Comparison of ENCODE assay signal across 18 cellular contexts in genomic region chr6:37441651-37442050, GRCh38. TPM values are rescaled to one million over a fixed set of nuclear protein-coding genes. Genes with fewer than 3 reads are reported as not detected.
DNase-seq lines count a peak whose midpoint lies in the region; ATAC-seq and TF ChIP-seq lines count a peak whose summit lies in the region.
"Had no signal": no experiment of that assay in that cellular context is flagged by ENCODE, and none has a peak within 500 bp of the region (broad histone marks: within the 10 kb centered on the region; RNA-seq: fewer than 3 reads in every experiment).

No MANE protein-coding gene starts in this region.

- peak overlapping the region; percentile 51 to 95 (median 91) for H3K27ac Mint-ChIP-seq in CD4-positive, CD25-positive, alpha-beta regulatory T cell
- H3K27ac Mint-ChIP-seq in CD8-positive, alpha-beta T cell, result peak overlapping the region; percentile 92
- H3K27ac Mint-ChIP-seq in activated T-helper 1 cell treated with anti-CD3 and anti-CD28 coated beads, Interleukin-12 subunit alpha, Interleukin-12 subunit beta, Interleukin-2, Interleukin-4 antibody, amounts not matched to agents 30 ng/mL and 10 ng/mL and 1 ng/mL, durations not matched to agents 14 hours and 24 hours and 36 hours, result peak overlapping the region; percentile 23
- peak overlapping the region in 8 of 9 donors; percentile 56 to 92 (median 89) for H3K27ac Mint-ChIP-seq in naive thymus-derived CD4-positive, alpha-beta T cell

- H3K4me3 ChIP-seq in CD4-positive, CD25-positive, alpha-beta regulatory T cell (ENCODE audit: low read depth, low read length), result no peak overlapping the region
- no peak overlapping the region for H3K4me3 ChIP-seq in CD8-positive, alpha-beta T cell (ENCODE audit: low read depth, low read length)
- no peak overlapping the region for H3K4me3 ChIP-seq in naive thymus-derived CD4-positive, alpha-beta T cell (ENCODE audit: low read length)
- no peak overlapping the region for H3K4me3 ChIP-seq in Peyer's patch
- H3K4me3 ChIP-seq: HAP-1 had no signal

- H3K27ac ChIP-seq in CD4-positive, CD25-positive, alpha-beta regulatory T cell (ENCODE audit: insufficient read depth, low read length, poor library complexity, severe bottlenecking), result peak overlapping the region; percentile 71
- H3K27ac ChIP-seq in CD8-positive, alpha-beta T cell (ENCODE audit: low read depth, low read length), result no peak overlapping the region
- H3K27ac ChIP-seq in naive thymus-derived CD4-positive, alpha-beta T cell (ENCODE audit: low read depth, low read length), result peak overlapping the region; percentile 59
- H3K27ac ChIP-seq in Peyer's patch, result no peak overlapping the region
- H3K27ac ChIP-seq: HL-60, parathyroid adenoma had no signal

- POLR2A ChIA-PET in CD8-positive, alpha-beta T cell (lab: Charles Lee), result interaction anchor here (0.9 kb wide), 1 partner anchor 8 kb away, joined by 6 read pairs; the partner anchor contains the start of gene CMTR1
- POLR2A ChIA-PET in naive thymus-derived CD4-positive, alpha-beta T cell (lab: Charles Lee), result interaction anchor here (0.5 to 4.1 kb wide), 2 partner anchors 8 to 1577 kb away, joined by 3 to 21 read pairs; partner anchors contain the start of gene CMTR1

- no peak for TF ChIP-seq POLR2A in Peyer's patch (IDR thresholded peaks at IDR 0.05)

- ATAC-seq in CD4-positive, CD25-positive, alpha-beta regulatory T cell (ENCODE audit: low read depth in 2 of 2), result no peak
- ATAC-seq in CD8-positive, alpha-beta T cell, result no peak
- no peak for ATAC-seq in naive thymus-derived CD4-positive, alpha-beta T cell

- no peaks in the 10 kb centered on the region for H3K9me3 Mint-ChIP-seq in CD4-positive, CD25-positive, alpha-beta regulatory T cell
- no peaks in the 10 kb centered on the region for H3K9me3 Mint-ChIP-seq in CD8-positive, alpha-beta T cell
- no peaks in the 10 kb centered on the region for H3K9me3 Mint-ChIP-seq in activated T-helper 1 cell treated with anti-CD3 and anti-CD28 coated beads, Interleukin-12 subunit alpha, Interleukin-12 subunit beta, Interleukin-2, Interleukin-4 antibody, amounts not matched to agents 30 ng/mL and 10 ng/mL and 1 ng/mL, durations not matched to agents 14 hours and 24 hours and 36 hours
- H3K9me3 Mint-ChIP-seq in naive thymus-derived CD4-positive, alpha-beta T cell, result no peaks in the 10 kb centered on the region

- peaks cover 10% of the 10 kb centered on the region for H3K4me1 ChIP-seq in CD4-positive, CD25-positive, alpha-beta regulatory T cell (ENCODE audit: control insufficient read depth, insufficient read depth, low read length, poor library complexity, severe bottlenecking)
- H3K4me1 ChIP-seq in CD8-positive, alpha-beta T cell (ENCODE audit: insufficient read depth, low read length), result peaks cover 6% of the 10 kb centered on the region
- peaks cover 6 to 21% of the 10 kb centered on the region in 2 donors for H3K4me1 ChIP-seq in naive thymus-derived CD4-positive, alpha-beta T cell (ENCODE audit: control insufficient read depth in 2 of 2, insufficient read depth in 2 of 2, low read length in 2 of 2)
- H3K4me1 ChIP-seq in Peyer's patch, result peaks cover 0 to 4% (median 0%) of the 10 kb centered on the region in 4 donors
- H3K4me1 ChIP-seq: BE2C, HAP-1, parathyroid adenoma had no signal

- CTCF ChIA-PET in CD8-positive, alpha-beta T cell (lab: Charles Lee), result no interaction called here
- CTCF ChIA-PET in naive thymus-derived CD4-positive, alpha-beta T cell (lab: Charles Lee), result no interaction called here

- H3K4me1 Mint-ChIP-seq in CD4-positive, CD25-positive, alpha-beta regulatory T cell, result peaks cover 24 to 62% (median 46%) of the 10 kb centered on the region in 4 donors
- peaks cover 52% of the 10 kb centered on the region for H3K4me1 Mint-ChIP-seq in CD8-positive, alpha-beta T cell (ENCODE audit: low read depth)
- H3K4me1 Mint-ChIP-seq in activated T-helper 1 cell treated with anti-CD3 and anti-CD28 coated beads, Interleukin-12 subunit alpha, Interleukin-12 subunit beta, Interleukin-2, Interleukin-4 antibody, amounts not matched to agents 30 ng/mL and 10 ng/mL and 1 ng/mL, durations not matched to agents 14 hours and 24 hours and 36 hours (ENCODE audit: low read depth), result peaks cover 44% of the 10 kb centered on the region
- H3K4me1 Mint-ChIP-seq in naive thymus-derived CD4-positive, alpha-beta T cell, result peaks cover 15 to 57% (median 43%) of the 10 kb centered on the region in 7 donors

- intact Hi-C loops in CD8-positive, alpha-beta T cell (cut with DNase I, micrococcal nuclease), result loop anchor here in 1 of 2 experiments (1.0 kb wide), 1 partner anchor 8 kb away; the partner anchor contains the start of gene CMTR1
- intact Hi-C loops in activated T-helper 1 cell treated with anti-CD3 and anti-CD28 coated beads, Interleukin-12 subunit alpha, Interleukin-12 subunit beta, Interleukin-2, Interleukin-4 antibody, amounts not matched to agents 30 ng/mL and 10 ng/mL and 1 ng/mL, durations not matched to agents 14 hours and 24 hours and 36 hours (cut with micrococcal nuclease), result loop anchor here (1.0 kb wide), 1 partner anchor 7 kb away; no protein-coding TSS in a partner anchor
- intact Hi-C loops in naive thymus-derived CD4-positive, alpha-beta T cell (cut with micrococcal nuclease), result loop anchor here in 1 of 2 donors (1.0 to 2.0 kb wide), 2 partner anchors 8 to 61 kb away; partner anchors contain the start of gene CMTR1

- no peak for TF ChIP-seq CTCF in CD8-positive, alpha-beta T cell (IDR thresholded peaks at IDR 0.05)
- no peak for TF ChIP-seq CTCF in Peyer's patch (IDR thresholded peaks at IDR 0.05)

- H3K36me3 Mint-ChIP-seq in CD4-positive, CD25-positive, alpha-beta regulatory T cell, result peaks cover 43% of the 10 kb centered on the region
- peaks cover 79% of the 10 kb centered on the region for H3K36me3 Mint-ChIP-seq in CD8-positive, alpha-beta T cell
- H3K36me3 Mint-ChIP-seq in activated T-helper 1 cell treated with anti-CD3 and anti-CD28 coated beads, Interleukin-12 subunit alpha, Interleukin-12 subunit beta, Interleukin-2, Interleukin-4 antibody, amounts not matched to agents 30 ng/mL and 10 ng/mL and 1 ng/mL, durations not matched to agents 14 hours and 24 hours and 36 hours (ENCODE audit: low read depth), result peaks cover 46% of the 10 kb centered on the region
- peaks cover 15 to 48% (median 39%) of the 10 kb centered on the region in 5 donors for H3K36me3 Mint-ChIP-seq in naive thymus-derived CD4-positive, alpha-beta T cell

- H3K27me3 ChIP-seq in CD4-positive, CD25-positive, alpha-beta regulatory T cell (ENCODE audit: control insufficient read depth, insufficient read depth, low read length), result no peaks in the 10 kb centered on the region
- no peaks in the 10 kb centered on the region for H3K27me3 ChIP-seq in CD8-positive, alpha-beta T cell (ENCODE audit: insufficient read depth, low read length)
- H3K27me3 ChIP-seq in naive thymus-derived CD4-positive, alpha-beta T cell (ENCODE audit: control insufficient read depth in 2 of 2, insufficient read depth in 2 of 2, low read length in 2 of 2), result no peaks in the 10 kb centered on the region
- no peaks in the 10 kb centered on the region for H3K27me3 ChIP-seq in Peyer's patch
- H3K27me3 ChIP-seq: BE2C had no signal

- no peaks in the 10 kb centered on the region for H3K9me3 ChIP-seq in CD4-positive, CD25-positive, alpha-beta regulatory T cell (ENCODE audit: control insufficient read depth in 2 of 2, low read length in 2 of 2)
- no peaks in the 10 kb centered on the region for H3K9me3 ChIP-seq in CD8-positive, alpha-beta T cell (ENCODE audit: low read length)
- H3K9me3 ChIP-seq in naive thymus-derived CD4-positive, alpha-beta T cell (ENCODE audit: control insufficient read depth in 2 of 3, low read length in 3 of 3), result no peaks in the 10 kb centered on the region
- no peaks in the 10 kb centered on the region for H3K9me3 ChIP-seq in Peyer's patch
- H3K9me3 ChIP-seq: BE2C, HAP-1, lower lobe of right lung had no signal

- no peak for DNase-seq in CD4-positive, CD25-positive, alpha-beta regulatory T cell
- DNase-seq in CD8-positive, alpha-beta T cell, result no peak
- no peak for DNase-seq in activated T-helper 1 cell treated with anti-CD3 and anti-CD28 coated beads, Interleukin-12 subunit alpha, Interleukin-12 subunit beta, Interleukin-2, Interleukin-4 antibody, amounts not matched to agents 30 ng/mL and 10 ng/mL and 1 ng/mL, durations not matched to agents 14 hours and 24 hours and 36 hours (ENCODE audit: low spot score)
- no peak for DNase-seq in naive thymus-derived CD4-positive, alpha-beta T cell
- DNase-seq in Peyer's patch, result no peak
- no peak for DNase-seq in NCI-H1417 treated with DMSO at 0.1 percent for 48 hours (lab: John Stamatoyannopoulos, UW)
- DNase-seq in stimulated activated CD4-positive, alpha-beta T cell treated with anti-CD3 and anti-CD28 coated beads, Interleukin-2, amount 100 ng/mL, for 48 hours, result no peak
- DNase-seq: activated CD4-positive, alpha-beta T cell treated with anti-CD3 and anti-CD28 coated beads for 4 hours; BE2C; effector CD8-positive, alpha-beta T cell; GDM1; lower lobe of right lung; NCI-H2029 treated with DMSO at 0.1 percent for 48 hours; NCI-H524 treated with DMSO at 0.1 percent for 48 hours; substantia nigra had no signal

- H3K4me3 Mint-ChIP-seq in CD4-positive, CD25-positive, alpha-beta regulatory T cell, result peak overlapping the region in 1 of 4 donors; percentile 73
- peak overlapping the region; percentile 22 for H3K4me3 Mint-ChIP-seq in CD8-positive, alpha-beta T cell
- no peak overlapping the region for H3K4me3 Mint-ChIP-seq in activated T-helper 1 cell treated with anti-CD3 and anti-CD28 coated beads, Interleukin-12 subunit alpha, Interleukin-12 subunit beta, Interleukin-2, Interleukin-4 antibody, amounts not matched to agents 30 ng/mL and 10 ng/mL and 1 ng/mL, durations not matched to agents 14 hours and 24 hours and 36 hours
- peak overlapping the region in 6 of 10 donors; percentile 39 to 79 (median 62) for H3K4me3 Mint-ChIP-seq in naive thymus-derived CD4-positive, alpha-beta T cell

- H3K36me3 ChIP-seq in CD4-positive, CD25-positive, alpha-beta regulatory T cell (ENCODE audit: control insufficient read depth, insufficient read depth, low read length), result peaks cover 66% of the 10 kb centered on the region
- H3K36me3 ChIP-seq in CD8-positive, alpha-beta T cell (ENCODE audit: insufficient read depth, low read length), result peaks cover 31% of the 10 kb centered on the region
- H3K36me3 ChIP-seq in naive thymus-derived CD4-positive, alpha-beta T cell (ENCODE audit: control insufficient read depth in 2 of 3, insufficient read depth in 3 of 3, low read length in 3 of 3), result peaks cover 15 to 64% (median 23%) of the 10 kb centered on the region in 3 experiments
- H3K36me3 ChIP-seq in Peyer's patch, result peaks cover 0 to 50% (median 0%) of the 10 kb centered on the region in 3 donors

- no peaks in the 10 kb centered on the region for H3K27me3 Mint-ChIP-seq in CD4-positive, CD25-positive, alpha-beta regulatory T cell
- H3K27me3 Mint-ChIP-seq in CD8-positive, alpha-beta T cell (ENCODE audit: low read depth), result no peaks in the 10 kb centered on the region
- H3K27me3 Mint-ChIP-seq in activated T-helper 1 cell treated with anti-CD3 and anti-CD28 coated beads, Interleukin-12 subunit alpha, Interleukin-12 subunit beta, Interleukin-2, Interleukin-4 antibody, amounts not matched to agents 30 ng/mL and 10 ng/mL and 1 ng/mL, durations not matched to agents 14 hours and 24 hours and 36 hours (ENCODE audit: insufficient read depth), result no peaks in the 10 kb centered on the region
- no peaks in the 10 kb centered on the region for H3K27me3 Mint-ChIP-seq in naive thymus-derived CD4-positive, alpha-beta T cell

RNA-seq across cellular contexts. Expression of gene CMTR1, which starts 8.6 kb away (rescaled TPM):
- total RNA-seq in CD4-positive, CD25-positive, alpha-beta regulatory T cell, result 91.2 TPM
- polyA plus RNA-seq in CD4-positive, CD25-positive, alpha-beta regulatory T cell, result 10 to 100 TPM; 27.8 to 31.2 (median 29.1) TPM
- 10 to 100 TPM; 74.8 to 79.5 TPM for total RNA-seq in CD8-positive, alpha-beta T cell
- 53.5 and 54.4 TPM in 2 replicates for total RNA-seq in activated T-helper 1 cell treated with anti-CD3 and anti-CD28 coated beads, Interleukin-12 subunit alpha, Interleukin-12 subunit beta, Interleukin-2, Interleukin-4 antibody, amounts not matched to agents 30 ng/mL and 10 ng/mL and 1 ng/mL, durations not matched to agents 14 hours and 24 hours and 36 hours
- 10 to 100 TPM; 70.0 to 89.4 (median 71.8) TPM for total RNA-seq in naive thymus-derived CD4-positive, alpha-beta T cell
- polyA plus RNA-seq in naive thymus-derived CD4-positive, alpha-beta T cell, result 10 to 100 TPM; 21.1 to 34.2 TPM
- 100 to 1,000 TPM in 1 of 4 donors, 10 to 100 TPM in 3; 19.3 to 135 (median 41.7) TPM for total RNA-seq in Peyer's patch

RNA-seq across cellular contexts. Expression of gene CCDC167, which starts 58.0 kb away (rescaled TPM):
- 43.6 TPM for total RNA-seq in CD4-positive, CD25-positive, alpha-beta regulatory T cell
- 100 to 1,000 TPM; 172 to 274 (median 229) TPM for polyA plus RNA-seq in CD4-positive, CD25-positive, alpha-beta regulatory T cell
- total RNA-seq in CD8-positive, alpha-beta T cell, result 1 to 10 TPM; 5.4 to 6.2 TPM
- 66.6 and 72.4 TPM in 2 replicates for total RNA-seq in activated T-helper 1 cell treated with anti-CD3 and anti-CD28 coated beads, Interleukin-12 subunit alpha, Interleukin-12 subunit beta, Interleukin-2, Interleukin-4 antibody, amounts not matched to agents 30 ng/mL and 10 ng/mL and 1 ng/mL, durations not matched to agents 14 hours and 24 hours and 36 hours
- 10 to 100 TPM; 13.8 to 55.1 (median 18.0) TPM for total RNA-seq in naive thymus-derived CD4-positive, alpha-beta T cell
- polyA plus RNA-seq in naive thymus-derived CD4-positive, alpha-beta T cell, result 10 to 100 TPM; 94.0 to 95.5 TPM
- 10 to 100 TPM in 3 of 4 donors, 1 to 10 TPM in 1; 8.0 to 28.1 (median 19.3) TPM for total RNA-seq in Peyer's patch

Comparison
In these comparisons a context has a peak if more than half of its experiments do, and no peak if none do; other contexts are left out.
1. H3K27ac ChIP-seq: peak in CD4-positive, CD25-positive, alpha-beta regulatory T cell (single experiment) and naive thymus-derived CD4-positive, alpha-beta T cell (single experiment); none in CD8-positive, alpha-beta T cell (single experiment) and Peyer's patch (0 of 4).
2. H3K27ac Mint-ChIP-seq: peak in every context shown above with its lines; median percentile 92 in CD8-positive, alpha-beta T cell; 91 in CD4-positive, CD25-positive, alpha-beta regulatory T cell; 89 in naive thymus-derived CD4-positive, alpha-beta T cell; 23 in activated T-helper 1 cell treated with anti-CD3 and anti-CD28 coated beads, Interleukin-12 subunit alpha, Interleukin-12 subunit beta, Interleukin-2, Interleukin-4 antibody, amounts not matched to agents 30 ng/mL and 10 ng/mL and 1 ng/mL, durations not matched to agents 14 hours and 24 hours and 36 hours.